14 cellular contexts compared by ENCODE assay signal in the genomic region with DNA sequence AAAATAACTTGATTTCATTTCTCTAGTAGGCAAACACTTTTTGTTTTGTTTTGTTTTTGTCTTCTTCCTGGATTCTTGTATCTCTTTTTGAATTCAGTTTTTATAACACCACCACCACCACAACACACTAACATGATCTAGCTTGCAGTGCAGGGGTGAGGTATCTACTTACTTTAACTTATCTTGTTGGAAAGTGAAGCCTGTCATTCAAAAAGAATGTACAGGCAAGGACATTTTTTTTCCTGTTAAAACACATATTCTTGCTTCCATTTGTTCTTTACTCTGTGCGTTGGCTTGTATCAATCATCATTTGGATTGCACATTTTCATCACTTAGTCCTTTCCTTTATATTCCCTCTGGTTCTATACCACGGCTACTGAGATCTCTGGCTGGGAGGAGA.
DNase-seq lines count a peak whose midpoint lies in the region; ATAC-seq, FAIRE-seq and TF ChIP-seq lines count a peak whose summit lies in the region.
"Had no signal": no experiment of that assay in that cellular context is flagged by ENCODE, and none has a peak within 500 bp of the region (broad histone marks: within the 10 kb centered on the region; RNA-seq: fewer than 3 reads in every experiment).

No MANE protein-coding gene starts in this region.

- POLR2A ChIA-PET in HepG2 (lab: Yijun Ruan, JAX), result no interaction called here

- dilution Hi-C loops in keratinocyte (cut with MboI; ENCODE audit: extremely low pct_ligation_motif_present, low sequenced_read_pairs), result no loop called here

- ATAC-seq in HepG2 (no peak), right lobe of liver (no peak), GM19395 (IDR thresholded peaks at IDR 0.05; ENCODE audit: unreplicated experiment) (no peak)

- H3K36me3 ChIP-seq in HepG2 (replicated peaks in 1 of 2; ENCODE audit: control insufficient read depth in 1 of 2, insufficient read depth in 2 of 2, low read length in 2 of 2), result no peaks in the 10 kb centered on the region
- no peaks in the 10 kb centered on the region for H3K36me3 ChIP-seq in right lobe of liver
- H3K36me3 ChIP-seq in bronchial epithelial cell (ENCODE audit: control insufficient read depth, insufficient read depth, low read length), result no peaks in the 10 kb centered on the region
- H3K36me3 ChIP-seq in keratinocyte (ENCODE audit: control insufficient read depth in 2 of 2, extremely low read depth in 1 of 2, insufficient read depth in 2 of 2, low read length in 2 of 2), result no peaks in the 10 kb centered on the region
- H3K36me3 ChIP-seq: BLaER1 treated with 17β-estradiol and CSF1 and Interleukin-3, amounts not matched to agents 10 nM and 100 nM had no signal

- intact Hi-C loops in HepG2 (cut with micrococcal nuclease; ENCODE audit: unreplicated experiment) (no loop called here), right lobe of liver (cut with DNase I) (no loop called here)

- H4K20me1 ChIP-seq in HepG2 (ENCODE audit: insufficient read depth, low read length) (no peaks in the 10 kb centered on the region), keratinocyte (ENCODE audit: control insufficient read depth, extremely low read depth, insufficient read depth, low read length) (no peaks in the 10 kb centered on the region)
- H4K20me1 ChIP-seq: BLaER1 treated with 17β-estradiol and CSF1 and Interleukin-3, amounts not matched to agents 10 nM and 100 nM had no signal

- H3K4me3 ChIP-seq in HepG2 (replicated peaks in 1 of 3; ENCODE audit: insufficient read depth in 1 of 3, low read depth in 2 of 3, low read length in 3 of 3) (no peak overlapping the region), right lobe of liver (no peak overlapping the region), bronchial epithelial cell (ENCODE audit: low read depth, low read length) (no peak overlapping the region), keratinocyte (ENCODE audit: control insufficient read depth in 2 of 3, extremely low read depth in 1 of 3, insufficient read depth in 2 of 3, low read depth in 1 of 3, low read length in 3 of 3) (peak overlapping the region in 1 of 3 experiments; percentile 7)
- H3K4me3 ChIP-seq: BLaER1 treated with 17β-estradiol and CSF1 and Interleukin-3, amounts not matched to agents 10 nM and 100 nM; GM23248 had no signal

- CTCF ChIA-PET in HepG2 (lab: Yijun Ruan, JAX; ENCODE audit: low intra/inter-chr PET ratio, low total read pairs), result no interaction called here

- H3K9ac ChIP-seq in HepG2 (ENCODE audit: insufficient read depth, low read depth, low read length) (no peak overlapping the region), keratinocyte (ENCODE audit: control insufficient read depth, extremely low read depth, insufficient read depth, low read length) (no peak overlapping the region)
- H3K9ac ChIP-seq: BLaER1 treated with 17β-estradiol and CSF1 and Interleukin-3, amounts not matched to agents 10 nM and 100 nM; GM23248 had no signal

- TF ChIP-seq CTCF in HepG2 (CRISPR knock-in tag; IDR thresholded peaks at IDR 0.05), result no peak
- no peak for TF ChIP-seq CTCF in right lobe of liver (IDR thresholded peaks at IDR 0.05)
- no peak for TF ChIP-seq CTCF in bronchial epithelial cell (IDR thresholded peaks at IDR 0.05; ENCODE audit: insufficient read depth, low read length, severe bottlenecking)
- no peak for TF ChIP-seq CTCF in keratinocyte (optimal IDR thresholded peaks at IDR 0.05 in 1 of 3, IDR thresholded peaks at IDR 0.05 in 1 of 3, conservative IDR thresholded peaks at IDR 0.05 in 1 of 3; ENCODE audit: extremely low read depth in 1 of 3, insufficient read depth in 2 of 3, low read length in 3 of 3)

- H2AFZ ChIP-seq in HepG2 (ENCODE audit: low read length), result peak overlapping the region; percentile 58
- peak overlapping the region; percentile 65 for H2AFZ ChIP-seq in keratinocyte (ENCODE audit: control insufficient read depth, low read length)
- H2AFZ ChIP-seq: GM23248 had no signal

- no peak for TF ChIP-seq POLR2A in HepG2 (IDR thresholded peaks at IDR 0.05; ENCODE audit: insufficient read depth in 1 of 2, low read depth in 2 of 2, low read length in 2 of 2)
- no peak for TF ChIP-seq POLR2A in right lobe of liver (IDR thresholded peaks at IDR 0.05)

- H3K27me3 ChIP-seq in HepG2 (ENCODE audit: control insufficient read depth in 1 of 2, insufficient read depth in 2 of 2, low read length in 2 of 2), result no peaks in the 10 kb centered on the region
- H3K27me3 ChIP-seq in right lobe of liver, result no peaks in the 10 kb centered on the region
- no peaks in the 10 kb centered on the region for H3K27me3 ChIP-seq in bronchial epithelial cell (ENCODE audit: control insufficient read depth, insufficient read depth, low read length)
- no peaks in the 10 kb centered on the region for H3K27me3 ChIP-seq in keratinocyte (ENCODE audit: control insufficient read depth, extremely low read depth, insufficient read depth, low read length)
- H3K27me3 ChIP-seq: BLaER1 treated with 17β-estradiol and CSF1 and Interleukin-3, amounts not matched to agents 10 nM and 100 nM had no signal

- in situ Hi-C loops in HepG2 (cut with HindIII; ENCODE audit: extremely low pct_ligation_motif_present, low pct_unique_long_range_greater_than_20kb), result no loop called here

- H3K4me2 ChIP-seq in HepG2 (ENCODE audit: low read depth, low read length) (no peak overlapping the region), keratinocyte (ENCODE audit: control insufficient read depth, extremely low read depth, insufficient read depth, low read depth, low read length) (peak overlapping the region; percentile 58)
- H3K4me2 ChIP-seq: BLaER1 treated with 17β-estradiol and CSF1 and Interleukin-3, amounts not matched to agents 10 nM and 100 nM had no signal

- no peak for TF ChIP-seq RAD21 in HepG2 (CRISPR knock-in tag; IDR thresholded peaks at IDR 0.05)

- H3K9me1 ChIP-seq in keratinocyte (ENCODE audit: control insufficient read depth, extremely low read depth, insufficient read depth, low read length), result no peaks in the 10 kb centered on the region

- H3K79me2 ChIP-seq in HepG2 (ENCODE audit: insufficient read depth, low read length), result no peaks in the 10 kb centered on the region
- H3K79me2 ChIP-seq in keratinocyte (ENCODE audit: control insufficient read depth, insufficient read depth, low read length), result no peaks in the 10 kb centered on the region

- no peak for TF ChIP-seq EP300 in HepG2 (IDR thresholded peaks at IDR 0.05; ENCODE audit: low read depth in 2 of 2, low read length in 2 of 2)
- no peak for TF ChIP-seq EP300 in HepG2 (CRISPR knock-in tag; IDR thresholded peaks at IDR 0.05; ENCODE audit: borderline replicate concordance)

- H3K9me3 ChIP-seq in HepG2 (ENCODE audit: low read length) (no peaks in the 10 kb centered on the region), right lobe of liver (no peaks in the 10 kb centered on the region), keratinocyte (ENCODE audit: control insufficient read depth, low read depth, low read length) (no peaks in the 10 kb centered on the region)
- H3K9me3 ChIP-seq: BLaER1 treated with 17β-estradiol and CSF1 and Interleukin-3, amounts not matched to agents 10 nM and 100 nM had no signal

- no peak overlapping the region for H3K27ac ChIP-seq in HepG2 (ENCODE audit: extremely low read length, insufficient read depth, low read length)
- no peak overlapping the region for H3K27ac ChIP-seq in right lobe of liver
- peak overlapping the region; percentile 54 for H3K27ac ChIP-seq in keratinocyte (ENCODE audit: control insufficient read depth, insufficient read depth, low read length)
- H3K27ac ChIP-seq: BLaER1 treated with 17β-estradiol and CSF1 and Interleukin-3, amounts not matched to agents 10 nM and 100 nM; GM23248 had no signal

- no TSS peak for BruUV-seq in HepG2 (replicated peaks; lab: Mats Ljungman, UMichigan)

- FAIRE-seq in HepG2 (lab: Jason Lieb, UNC), result no peak
- FAIRE-seq in bronchial epithelial cell (lab: Jason Lieb, UNC), result no peak
- FAIRE-seq in keratinocyte (lab: Jason Lieb, UNC), result no peak

- no peak for DNase-seq in HepG2 (ENCODE audit: low spot score)
- no peak for DNase-seq in right lobe of liver
- peak; percentile 48 for DNase-seq in bronchial epithelial cell (ENCODE audit: low read depth)
- peak; percentile 5 for DNase-seq in keratinocyte (ENCODE audit: low read depth, low spot score)
- no peak for DNase-seq in stimulated activated CD4-positive, alpha-beta T cell treated with anti-CD3 and anti-CD28 coated beads, Interleukin-2, amount 100 ng/mL, for 24 hours
- no peak for DNase-seq in stimulated activated naive CD4-positive, alpha-beta T cell (lab: John Stamatoyannopoulos, UW)
- DNase-seq: 8988T; CD4-positive, CD25-positive, alpha-beta regulatory T cell; DMS53; GF-D8; GM23248; H7 had no signal

- H3K4me1 ChIP-seq in HepG2 (ENCODE audit: insufficient read depth, low read length), result no peaks in the 10 kb centered on the region
- H3K4me1 ChIP-seq in right lobe of liver, result peaks cover 0 to 7% (median 0%) of the 10 kb centered on the region in 4 donors
- H3K4me1 ChIP-seq in keratinocyte (ENCODE audit: control insufficient read depth, extremely low read depth, insufficient read depth, low read length), result peaks cover 24% of the 10 kb centered on the region

- 0% methylated on average over 2 of the region's 2 CpGs for WGBS in HepG2 (ENCODE audit: low lambda C conversion rate)
- WGBS in right lobe of liver (ENCODE audit: insufficient coverage, low coverage, low lambda C conversion rate, missing lambda C conversion rate), result 66% methylated on average over 2 of the region's 2 CpGs

TF ChIP-seq in HepG2, 621 proteins besides CTCF, POLR2A, EP300 and RAD21 (continues in another document):
- TF ChIP-seq AGO1 (IDR thresholded peaks at IDR 0.05; ENCODE audit: low read depth, low read length, poor library complexity, severe bottlenecking) (no peak), PAX8 (CRISPR knock-in tag; IDR thresholded peaks at IDR 0.05; ENCODE audit: borderline replicate concordance) (no peak), ZNF264 (CRISPR knock-in tag; IDR thresholded peaks at IDR 0.05) (no peak), HDAC2 (CRISPR knock-in tag; IDR thresholded peaks at IDR 0.05) (no peak), HOXA7 (CRISPR knock-in tag; IDR thresholded peaks at IDR 0.05) (no peak), MTA3 (CRISPR knock-in tag; IDR thresholded peaks at IDR 0.05) (no peak), U2AF2 (IDR thresholded peaks at IDR 0.05; ENCODE audit: low read depth, low read length) (no peak), STAT5B (CRISPR knock-in tag; IDR thresholded peaks at IDR 0.05) (no peak), FOXK2 (IDR thresholded peaks at IDR 0.05) (no peak), ZNF446 (CRISPR knock-in tag; IDR thresholded peaks at IDR 0.05) (no peak)
- TF ChIP-seq, protein P1, sequence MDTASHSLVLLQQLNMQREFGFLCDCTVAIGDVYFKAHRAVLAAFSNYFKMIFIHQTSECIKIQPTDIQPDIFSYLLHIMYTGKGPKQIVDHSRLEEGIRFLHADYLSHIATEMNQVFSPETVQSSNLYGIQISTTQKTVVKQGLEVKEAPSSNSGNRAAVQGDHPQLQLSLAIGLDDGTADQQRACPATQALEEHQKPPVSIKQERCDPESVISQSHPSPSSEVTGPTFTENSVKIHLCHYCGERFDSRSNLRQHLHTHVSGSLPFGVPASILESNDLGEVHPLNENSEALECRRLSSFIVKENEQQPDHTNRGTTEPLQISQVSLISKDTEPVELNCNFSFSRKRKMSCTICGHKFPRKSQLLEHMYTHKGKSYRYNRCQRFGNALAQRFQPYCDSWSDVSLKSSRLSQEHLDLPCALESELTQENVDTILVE (CRISPR knock-in tag; IDR thresholded peaks at IDR 0.05), result no peak

Comparison
In these comparisons a context has a peak if more than half of its experiments do, and no peak if none do; other contexts are left out.
1. DNase-seq: peak in bronchial epithelial cell (single experiment) and keratinocyte (single experiment); none in HepG2 (single experiment), right lobe of liver (0 of 3), stimulated activated CD4-positive, alpha-beta T cell treated with anti-CD3 and anti-CD28 coated beads, Interleukin-2, amount 100 ng/mL, for 24 hours (0 of 2) and stimulated activated naive CD4-positive, alpha-beta T cell (0 of 6).